In the genomic region with DNA sequence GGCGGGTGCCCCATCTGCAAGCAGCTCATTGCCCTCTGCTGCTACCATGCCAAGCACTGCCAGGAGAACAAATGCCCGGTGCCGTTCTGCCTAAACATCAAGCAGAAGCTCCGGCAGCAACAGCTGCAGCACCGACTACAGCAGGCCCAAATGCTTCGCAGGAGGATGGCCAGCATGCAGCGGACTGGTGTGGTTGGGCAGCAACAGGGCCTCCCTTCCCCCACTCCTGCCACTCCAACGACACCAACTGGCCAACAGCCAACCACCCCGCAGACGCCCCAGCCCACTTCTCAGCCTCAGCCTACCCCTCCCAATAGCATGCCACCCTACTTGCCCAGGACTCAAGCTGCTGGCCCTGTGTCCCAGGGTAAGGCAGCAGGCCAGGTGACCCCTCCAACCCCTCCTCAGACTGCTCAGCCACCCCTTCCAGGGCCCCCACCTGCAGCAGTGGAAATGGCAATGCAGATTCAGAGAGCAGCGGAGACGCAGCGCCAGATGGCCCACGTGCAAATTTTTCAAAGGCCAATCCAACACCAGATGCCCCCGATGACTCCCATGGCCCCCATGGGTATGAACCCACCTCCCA, we compare ENCODE assay signal across 1 cellular context.
TF ChIP-seq lines count a peak whose summit lies in the region.

No MANE protein-coding gene starts in this region.

TF ChIP-seq in GM12878, 131 proteins besides CTCF, POLR2A, EP300 and RAD21 (continued from another document):
- TF ChIP-seq, protein P1, sequence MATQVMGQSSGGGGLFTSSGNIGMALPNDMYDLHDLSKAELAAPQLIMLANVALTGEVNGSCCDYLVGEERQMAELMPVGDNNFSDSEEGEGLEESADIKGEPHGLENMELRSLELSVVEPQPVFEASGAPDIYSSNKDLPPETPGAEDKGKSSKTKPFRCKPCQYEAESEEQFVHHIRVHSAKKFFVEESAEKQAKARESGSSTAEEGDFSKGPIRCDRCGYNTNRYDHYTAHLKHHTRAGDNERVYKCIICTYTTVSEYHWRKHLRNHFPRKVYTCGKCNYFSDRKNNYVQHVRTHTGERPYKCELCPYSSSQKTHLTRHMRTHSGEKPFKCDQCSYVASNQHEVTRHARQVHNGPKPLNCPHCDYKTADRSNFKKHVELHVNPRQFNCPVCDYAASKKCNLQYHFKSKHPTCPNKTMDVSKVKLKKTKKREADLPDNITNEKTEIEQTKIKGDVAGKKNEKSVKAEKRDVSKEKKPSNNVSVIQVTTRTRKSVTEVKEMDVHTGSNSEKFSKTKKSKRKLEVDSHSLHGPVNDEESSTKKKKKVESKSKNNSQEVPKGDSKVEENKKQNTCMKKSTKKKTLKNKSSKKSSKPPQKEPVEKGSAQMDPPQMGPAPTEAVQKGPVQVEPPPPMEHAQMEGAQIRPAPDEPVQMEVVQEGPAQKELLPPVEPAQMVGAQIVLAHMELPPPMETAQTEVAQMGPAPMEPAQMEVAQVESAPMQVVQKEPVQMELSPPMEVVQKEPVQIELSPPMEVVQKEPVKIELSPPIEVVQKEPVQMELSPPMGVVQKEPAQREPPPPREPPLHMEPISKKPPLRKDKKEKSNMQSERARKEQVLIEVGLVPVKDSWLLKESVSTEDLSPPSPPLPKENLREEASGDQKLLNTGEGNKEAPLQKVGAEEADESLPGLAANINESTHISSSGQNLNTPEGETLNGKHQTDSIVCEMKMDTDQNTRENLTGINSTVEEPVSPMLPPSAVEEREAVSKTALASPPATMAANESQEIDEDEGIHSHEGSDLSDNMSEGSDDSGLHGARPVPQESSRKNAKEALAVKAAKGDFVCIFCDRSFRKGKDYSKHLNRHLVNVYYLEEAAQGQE (IDR thresholded peaks at IDR 0.05; ENCODE audit: low read depth, low read length): no peak
- TF ChIP-seq HCFC1 (IDR thresholded peaks at IDR 0.05; ENCODE audit: low read length): no peak
- TF ChIP-seq, protein P2, sequence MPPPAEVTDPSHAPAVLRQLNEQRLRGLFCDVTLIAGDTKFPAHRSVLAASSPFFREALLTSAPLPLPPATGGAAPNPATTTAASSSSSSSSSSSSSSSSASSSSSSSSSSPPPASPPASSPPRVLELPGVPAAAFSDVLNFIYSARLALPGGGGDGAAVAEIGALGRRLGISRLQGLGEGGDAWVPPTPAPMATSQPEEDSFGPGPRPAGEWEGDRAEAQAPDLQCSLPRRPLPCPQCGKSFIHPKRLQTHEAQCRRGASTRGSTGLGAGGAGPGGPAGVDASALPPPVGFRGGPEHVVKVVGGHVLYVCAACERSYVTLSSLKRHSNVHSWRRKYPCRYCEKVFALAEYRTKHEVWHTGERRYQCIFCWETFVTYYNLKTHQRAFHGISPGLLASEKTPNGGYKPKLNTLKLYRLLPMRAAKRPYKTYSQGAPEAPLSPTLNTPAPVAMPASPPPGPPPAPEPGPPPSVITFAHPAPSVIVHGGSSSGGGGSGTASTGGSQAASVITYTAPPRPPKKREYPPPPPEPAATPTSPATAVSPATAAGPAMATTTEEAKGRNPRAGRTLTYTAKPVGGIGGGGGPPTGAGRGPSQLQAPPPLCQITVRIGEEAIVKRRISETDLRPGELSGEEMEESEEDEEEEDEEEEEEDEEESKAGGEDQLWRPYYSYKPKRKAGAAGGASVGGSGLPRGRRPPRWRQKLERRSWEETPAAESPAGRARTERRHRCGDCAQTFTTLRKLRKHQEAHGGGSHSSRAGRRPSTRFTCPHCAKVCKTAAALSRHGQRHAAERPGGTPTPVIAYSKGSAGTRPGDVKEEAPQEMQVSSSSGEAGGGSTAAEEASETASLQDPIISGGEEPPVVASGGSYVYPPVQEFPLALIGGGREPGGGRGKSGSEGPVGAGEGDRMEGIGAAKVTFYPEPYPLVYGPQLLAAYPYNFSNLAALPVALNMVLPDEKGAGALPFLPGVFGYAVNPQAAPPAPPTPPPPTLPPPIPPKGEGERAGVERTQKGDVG (CRISPR knock-in tag; IDR thresholded peaks at IDR 0.05): no peak
